Comparison of ENCODE assay signal across 8 cellular contexts in genomic region chr1:155206891-155207577, GRCh38. TPM values are rescaled to one million over a fixed set of nuclear protein-coding genes. Genes with fewer than 3 reads are reported as not detected.
DNase-seq lines count a peak whose midpoint lies in the region; ATAC-seq and TF ChIP-seq lines count a peak whose summit lies in the region.

No MANE protein-coding gene starts in this region.

- no peaks in the 10 kb centered on the region for H3K27me3 Mint-ChIP-seq in progenitor cell of endocrine pancreas

- DNase-seq in GM12865 (ENCODE audit: low read depth) (peak; percentile 91), NCI-H1436 treated with DMSO at 0.1 percent for 48 hours (lab: John Stamatoyannopoulos, UW) (peak; percentile 45), SW480 (ENCODE audit: low spot score) (peak; percentile 79), adipocyte (ENCODE audit: low read depth) (peak; percentile 92), heart left ventricle (peak; percentile 73 to 86 (median 82)), progenitor cell of endocrine pancreas (ENCODE audit: low spot score, unreplicated experiment) (peak; percentile 77), upper lobe of right lung (peak; percentile 90)

- H3K9me3 ChIP-seq in adipocyte (ENCODE audit: control insufficient read depth, low read length), result no peaks in the 10 kb centered on the region
- H3K9me3 ChIP-seq in heart left ventricle, result no peaks in the 10 kb centered on the region
- H3K9me3 ChIP-seq in upper lobe of right lung, result no peaks in the 10 kb centered on the region

- peak; percentile 93 for TF ChIP-seq CTCF in GM12865 (IDR thresholded peaks at IDR 0.05; ENCODE audit: insufficient read depth, low read depth, low read length, missing control alignments)
- TF ChIP-seq CTCF in heart left ventricle (IDR thresholded peaks at IDR 0.05), result peak; percentile 70 to 88 (median 80)
- peak; percentile 79 for TF ChIP-seq CTCF in progenitor cell of endocrine pancreas (IDR thresholded peaks at IDR 0.05; ENCODE audit: unreplicated experiment)
- TF ChIP-seq CTCF in upper lobe of right lung (IDR thresholded peaks at IDR 0.05), result peak; percentile 84

- H3K4me1 ChIP-seq in adipocyte (ENCODE audit: control insufficient read depth, insufficient read depth, low read length), result peaks cover 23% of the 10 kb centered on the region
- peaks cover 0 to 47% (median 27%) of the 10 kb centered on the region in 12 donors for H3K4me1 ChIP-seq in heart left ventricle
- H3K4me1 ChIP-seq in upper lobe of right lung, result peaks cover 28% of the 10 kb centered on the region

- 8 to 29% (median 26%) methylated on average over 9 to 11 of the region's 11 CpGs for whole genome bisulfite sequencing in heart left ventricle, 4 donors

- H3K27me3 ChIP-seq in adipocyte (replicated peaks; ENCODE audit: control insufficient read depth, insufficient read depth, low read length) (no peaks in the 10 kb centered on the region), heart left ventricle (no peaks in the 10 kb centered on the region), upper lobe of right lung (no peaks in the 10 kb centered on the region)

- intact Hi-C loops in heart left ventricle (cut with DNase I) (loop anchor here in 4 of 10 donors (1.0 to 5.0 kb wide), 3 partner anchors 19 to 115 kb away; partner anchors contain the start of gene RUSC1 (in 1 of the 4)), upper lobe of right lung (cut with DNase I) (no loop called here)

- H3K27ac ChIP-seq in heart left ventricle (peak overlapping the region; percentile 46 to 100 (median 100)), upper lobe of right lung (peak overlapping the region; percentile 100)

- H3K27ac Mint-ChIP-seq in progenitor cell of endocrine pancreas, result peak overlapping the region; percentile 93

- H3K36me3 Mint-ChIP-seq in progenitor cell of endocrine pancreas (ENCODE audit: insufficient read depth), result peaks cover 5% of the 10 kb centered on the region

- H3K9ac ChIP-seq in adipocyte (ENCODE audit: low read length), result peak overlapping the region; percentile 97

- peaks cover 19% of the 10 kb centered on the region for H3K4me1 Mint-ChIP-seq in progenitor cell of endocrine pancreas (ENCODE audit: low read depth)

- TF ChIP-seq POLR2A in heart left ventricle (IDR thresholded peaks at IDR 0.05), result no peak

- H3K36me3 ChIP-seq in adipocyte (ENCODE audit: control insufficient read depth, insufficient read depth, low read length, severe bottlenecking) (peaks cover 7% of the 10 kb centered on the region), heart left ventricle (peaks cover 0 to 28% (median 8%) of the 10 kb centered on the region in 9 donors), upper lobe of right lung (no peaks in the 10 kb centered on the region)

- ATAC-seq in heart left ventricle (peak; percentile 4 to 38 (median 17)), upper lobe of right lung (peak; percentile 62), GM21423 (IDR thresholded peaks at IDR 0.05; ENCODE audit: unreplicated experiment) (no peak)

- H3K4me3 ChIP-seq in GM12865 (ENCODE audit: low read depth, low read length), result no peak overlapping the region
- H3K4me3 ChIP-seq in adipocyte (ENCODE audit: low read length), result peak overlapping the region; percentile 99
- peak overlapping the region in 10 of 12 donors; percentile 10 to 86 (median 76) for H3K4me3 ChIP-seq in heart left ventricle
- H3K4me3 ChIP-seq in upper lobe of right lung, result no peak overlapping the region

- no peaks in the 10 kb centered on the region for H3K9me3 Mint-ChIP-seq in progenitor cell of endocrine pancreas (ENCODE audit: low read depth)

- peak overlapping the region; percentile 69 for H3K4me3 Mint-ChIP-seq in progenitor cell of endocrine pancreas (ENCODE audit: low read depth)

RNA-seq across cellular contexts. Expression of gene THBS3, which starts 0.7 kb away (rescaled TPM):
- total RNA-seq in heart left ventricle (10 to 100 TPM in 2 of 9 donors, 1 to 10 TPM in 7; 3.0 to 22.2 (median 5.5) TPM), progenitor cell of endocrine pancreas (46.0 and 52.2 TPM in 2 replicates), upper lobe of right lung (24.9 TPM)
- 1 to 10 TPM; 2.7 to 6.8 TPM for polyA plus RNA-seq in heart left ventricle

RNA-seq across cellular contexts. Expression of gene MTX1, which starts 1.5 kb away (rescaled TPM):
- total RNA-seq in heart left ventricle (10 to 100 TPM; 14.1 to 32.2 (median 19.3) TPM), progenitor cell of endocrine pancreas (38.1 and 38.7 TPM in 2 replicates), upper lobe of right lung (28.4 TPM)
- 10 to 100 TPM; 28.1 to 37.1 TPM for polyA plus RNA-seq in heart left ventricle

RNA-seq across cellular contexts. Expression of gene TRIM46, which starts 33.4 kb away (rescaled TPM):
- under 1 TPM in 5 of 9 donors, not detected in 4; 0.08 to 0.41 (median 0.12) TPM for total RNA-seq in heart left ventricle
- polyA plus RNA-seq in heart left ventricle, result under 1 TPM in 1 of 2 donors, not detected in 1; 0.04 TPM
- 21.1 and 25.7 TPM in 2 replicates for total RNA-seq in progenitor cell of endocrine pancreas
- 0.43 TPM for total RNA-seq in upper lobe of right lung

RNA-seq across cellular contexts. Expression of gene KRTCAP2, which starts 33.9 kb away (rescaled TPM):
- total RNA-seq in heart left ventricle (100 to 1,000 TPM; 106 to 199 (median 123) TPM), progenitor cell of endocrine pancreas (146 and 149 TPM in 2 replicates), upper lobe of right lung (130 TPM)
- polyA plus RNA-seq in heart left ventricle, result 100 to 1,000 TPM; 220 to 283 TPM

RNA-seq across cellular contexts. Expression of gene ENTREP3, which starts 48.2 kb away (rescaled TPM):
- total RNA-seq in heart left ventricle, result 10 to 100 TPM; 10.5 to 24.4 (median 12.8) TPM
- 10 to 100 TPM in 1 of 2 donors, 1 to 10 TPM in 1; 5.1 to 21.6 TPM for polyA plus RNA-seq in heart left ventricle
- 58.4 and 59.0 TPM in 2 replicates for total RNA-seq in progenitor cell of endocrine pancreas
- total RNA-seq in upper lobe of right lung, result 27.8 TPM

Comparison
In these comparisons a context has a peak if more than half of its experiments do, and no peak if none do; other contexts are left out.
1. H3K4me3 ChIP-seq: peak in adipocyte (single experiment) and heart left ventricle (10 of 12); none in GM12865 (single experiment) and upper lobe of right lung (single experiment).
2. RNA of gene TRIM46, which starts 33.4 kb away (total RNA-seq): 21.1 to 25.7 TPM in progenitor cell of endocrine pancreas; 0.43 TPM in upper lobe of right lung (single experiment) and 0.08 to 0.41 TPM in heart left ventricle; every median in the first group is over 10 times any median in the second.
3. Peak in every context shown above with its lines, with median percentiles within 50 percentile points of each other: DNase-seq and CTCF ChIP-seq.